ENCODE assay signal across 8 cellular contexts in the genomic region with DNA sequence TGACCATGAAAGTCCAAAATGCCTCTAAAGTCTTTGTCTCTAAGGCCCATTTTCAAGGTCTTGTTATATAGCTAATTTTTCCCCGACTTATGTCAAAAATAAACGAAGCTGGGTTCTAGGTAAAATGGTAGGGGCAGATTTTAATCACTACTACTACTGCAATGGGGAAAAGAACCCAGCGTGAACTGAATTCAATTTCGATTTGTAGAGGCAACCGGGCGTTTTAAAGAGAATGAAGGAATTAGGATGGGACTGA. TPM values are rescaled to one million over a fixed set of nuclear protein-coding genes. Genes with fewer than 3 reads are reported as not detected.
DNase-seq lines count a peak whose midpoint lies in the region; ATAC-seq and TF ChIP-seq lines count a peak whose summit lies in the region.

No MANE protein-coding gene starts in this region.

- H3K27ac ChIP-seq in HL-60 (replicated peaks) (peak overlapping the region; percentile 93), iPS-18a (ENCODE audit: low read length) (peak overlapping the region; percentile 35)

- peak overlapping the region; percentile 100 for H3K27ac Mint-ChIP-seq in activated T-helper 2 cell treated with anti-CD3 and anti-CD28 coated beads, Interferon-gamma antibody, Interleukin-2, Interleukin-4, amounts not matched to agents 10 μg/mL and 5 μg/mL and 100 μg/mL, durations not matched to agents 14 hours and 24 hours and 36 hours
- H3K27ac Mint-ChIP-seq in stimulated activated effector memory CD8-positive, alpha-beta T cell treated with anti-CD3 and anti-CD28 coated beads, Interleukin-12 subunit alpha, Interleukin-12 subunit beta, amount 100 ng/mL, for 72 hours, result peak overlapping the region; percentile 97

- intact Hi-C loops in activated T-helper 2 cell treated with anti-CD3 and anti-CD28 coated beads, Interferon-gamma antibody, Interleukin-2, Interleukin-4, amounts not matched to agents 10 μg/mL and 5 μg/mL and 100 μg/mL, durations not matched to agents 14 hours and 24 hours and 36 hours (cut with micrococcal nuclease), result loop anchor here (2.0 to 5.0 kb wide), 4 partner anchors 150 to 1410 kb away; a partner anchor contains a TSS
- intact Hi-C loops in left colon (cut with DNase I, micrococcal nuclease), result loop anchor here in 1 of 2 donors (10.0 kb wide), 1 partner anchor 323 kb away; no protein-coding TSS in a partner anchor

- H3K4me1 Mint-ChIP-seq in activated T-helper 2 cell treated with anti-CD3 and anti-CD28 coated beads, Interferon-gamma antibody, Interleukin-2, Interleukin-4, amounts not matched to agents 10 μg/mL and 5 μg/mL and 100 μg/mL, durations not matched to agents 14 hours and 24 hours and 36 hours (ENCODE audit: low read depth), result peaks cover 24% of the 10 kb centered on the region
- H3K4me1 Mint-ChIP-seq in stimulated activated effector memory CD8-positive, alpha-beta T cell treated with anti-CD3 and anti-CD28 coated beads, Interleukin-12 subunit alpha, Interleukin-12 subunit beta, amount 100 ng/mL, for 72 hours, result peaks cover 15% of the 10 kb centered on the region

- H3K9ac ChIP-seq in iPS-18a (ENCODE audit: low read length), result peak overlapping the region; percentile 87

- no peaks in the 10 kb centered on the region for H3K9me3 Mint-ChIP-seq in activated T-helper 2 cell treated with anti-CD3 and anti-CD28 coated beads, Interferon-gamma antibody, Interleukin-2, Interleukin-4, amounts not matched to agents 10 μg/mL and 5 μg/mL and 100 μg/mL, durations not matched to agents 14 hours and 24 hours and 36 hours
- H3K9me3 Mint-ChIP-seq in stimulated activated effector memory CD8-positive, alpha-beta T cell treated with anti-CD3 and anti-CD28 coated beads, Interleukin-12 subunit alpha, Interleukin-12 subunit beta, amount 100 ng/mL, for 72 hours, result no peaks in the 10 kb centered on the region

- peak overlapping the region; percentile 98 for H3K4me3 Mint-ChIP-seq in activated T-helper 2 cell treated with anti-CD3 and anti-CD28 coated beads, Interferon-gamma antibody, Interleukin-2, Interleukin-4, amounts not matched to agents 10 μg/mL and 5 μg/mL and 100 μg/mL, durations not matched to agents 14 hours and 24 hours and 36 hours (ENCODE audit: low read depth)
- peak overlapping the region; percentile 99 for H3K4me3 Mint-ChIP-seq in stimulated activated effector memory CD8-positive, alpha-beta T cell treated with anti-CD3 and anti-CD28 coated beads, Interleukin-12 subunit alpha, Interleukin-12 subunit beta, amount 100 ng/mL, for 72 hours

- H3K36me3 Mint-ChIP-seq in activated T-helper 2 cell treated with anti-CD3 and anti-CD28 coated beads, Interferon-gamma antibody, Interleukin-2, Interleukin-4, amounts not matched to agents 10 μg/mL and 5 μg/mL and 100 μg/mL, durations not matched to agents 14 hours and 24 hours and 36 hours (ENCODE audit: low read depth), result peaks cover 29% of the 10 kb centered on the region
- H3K36me3 Mint-ChIP-seq in stimulated activated effector memory CD8-positive, alpha-beta T cell treated with anti-CD3 and anti-CD28 coated beads, Interleukin-12 subunit alpha, Interleukin-12 subunit beta, amount 100 ng/mL, for 72 hours, result peaks cover 46% of the 10 kb centered on the region

- no peak for TF ChIP-seq CTCF in HL-60 (IDR thresholded peaks at IDR 0.05; ENCODE audit: insufficient read depth, low read length)

- H3K4me1 ChIP-seq in iPS-18a (ENCODE audit: control insufficient read depth, low read depth, low read length), result peaks cover 4% of the 10 kb centered on the region

- no peaks in the 10 kb centered on the region for H3K27me3 ChIP-seq in HL-60 (ENCODE audit: insufficient read depth, poor library complexity, severe bottlenecking)
- H3K27me3 ChIP-seq in iPS-18a (ENCODE audit: control insufficient read depth, insufficient read depth, low read length), result no peaks in the 10 kb centered on the region

- no peaks in the 10 kb centered on the region for H3K9me3 ChIP-seq in iPS-18a (ENCODE audit: control insufficient read depth, low read depth, low read length)

- no peak for DNase-seq in HL-60 (ENCODE audit: low read depth in 1 of 2, low spot score in 1 of 2)
- DNase-seq in activated T-helper 2 cell treated with anti-CD3 and anti-CD28 coated beads, Interferon-gamma antibody, Interleukin-2, Interleukin-4, amounts not matched to agents 10 μg/mL and 5 μg/mL and 100 μg/mL, durations not matched to agents 14 hours and 24 hours and 36 hours (ENCODE audit: low spot score), result no peak
- no peak for DNase-seq in stimulated activated effector memory CD8-positive, alpha-beta T cell treated with anti-CD3 and anti-CD28 coated beads, Interleukin-12 subunit alpha, Interleukin-12 subunit beta, amount 100 ng/mL, for 72 hours (ENCODE audit: low spot score in 2 of 2)
- DNase-seq in effector CD4-positive, alpha-beta T cell, result no peak
- no peak for DNase-seq in left colon

- peaks cover 18% of the 10 kb centered on the region for H3K36me3 ChIP-seq in iPS-18a (ENCODE audit: control insufficient read depth, low read depth, low read length)

- no peak for ATAC-seq in stimulated activated effector memory CD8-positive, alpha-beta T cell treated with anti-CD3 and anti-CD28 coated beads, Interleukin-12 subunit alpha, Interleukin-12 subunit beta, amount 100 ng/mL, for 72 hours
- no peak for ATAC-seq in left colon
- ATAC-seq in HG03442 (IDR thresholded peaks at IDR 0.05; ENCODE audit: unreplicated experiment), result no peak
- no peak for ATAC-seq in GM19397 (IDR thresholded peaks at IDR 0.05; ENCODE audit: unreplicated experiment)

- peaks cover 10% of the 10 kb centered on the region for H3K27me3 Mint-ChIP-seq in activated T-helper 2 cell treated with anti-CD3 and anti-CD28 coated beads, Interferon-gamma antibody, Interleukin-2, Interleukin-4, amounts not matched to agents 10 μg/mL and 5 μg/mL and 100 μg/mL, durations not matched to agents 14 hours and 24 hours and 36 hours (ENCODE audit: low read depth)

- H3K4me3 ChIP-seq in HL-60 (replicated peaks; ENCODE audit: insufficient read depth, low read length) (peak overlapping the region; percentile 89), iPS-18a (ENCODE audit: low read length) (peak overlapping the region; percentile 93)

RNA-seq across cellular contexts. Expression of a gene that starts 0.5 kb away (rescaled TPM):
- total RNA-seq in activated T-helper 2 cell treated with anti-CD3 and anti-CD28 coated beads, Interferon-gamma antibody, Interleukin-2, Interleukin-4, amounts not matched to agents 10 μg/mL and 5 μg/mL and 100 μg/mL, durations not matched to agents 14 hours and 24 hours and 36 hours, result 49.2 and 52.5 TPM in 2 replicates
- 1 to 10 TPM; 1.4 to 4.7 TPM for total RNA-seq in left colon
